1 cellular context compared by ENCODE assay signal in genomic region chr3:13377741-13378140, GRCh38. TPM values are rescaled to one million over a fixed set of nuclear protein-coding genes. Genes with fewer than 3 reads are reported as not detected.
"Had no signal": no experiment of that assay in that cellular context is flagged by ENCODE, and none has a peak within 500 bp of the region (broad histone marks: within the 10 kb centered on the region; RNA-seq: fewer than 3 reads in every experiment).

No MANE protein-coding gene starts in this region.

RNA-seq across cellular contexts. Expression of gene NUP210, which starts 42.4 kb away (rescaled TPM):
- total RNA-seq: foreskin keratinocyte had no signal
- polyA plus RNA-seq: foreskin keratinocyte had no signal
